ENCODE assay signal across 1 cellular context in the genomic region with DNA sequence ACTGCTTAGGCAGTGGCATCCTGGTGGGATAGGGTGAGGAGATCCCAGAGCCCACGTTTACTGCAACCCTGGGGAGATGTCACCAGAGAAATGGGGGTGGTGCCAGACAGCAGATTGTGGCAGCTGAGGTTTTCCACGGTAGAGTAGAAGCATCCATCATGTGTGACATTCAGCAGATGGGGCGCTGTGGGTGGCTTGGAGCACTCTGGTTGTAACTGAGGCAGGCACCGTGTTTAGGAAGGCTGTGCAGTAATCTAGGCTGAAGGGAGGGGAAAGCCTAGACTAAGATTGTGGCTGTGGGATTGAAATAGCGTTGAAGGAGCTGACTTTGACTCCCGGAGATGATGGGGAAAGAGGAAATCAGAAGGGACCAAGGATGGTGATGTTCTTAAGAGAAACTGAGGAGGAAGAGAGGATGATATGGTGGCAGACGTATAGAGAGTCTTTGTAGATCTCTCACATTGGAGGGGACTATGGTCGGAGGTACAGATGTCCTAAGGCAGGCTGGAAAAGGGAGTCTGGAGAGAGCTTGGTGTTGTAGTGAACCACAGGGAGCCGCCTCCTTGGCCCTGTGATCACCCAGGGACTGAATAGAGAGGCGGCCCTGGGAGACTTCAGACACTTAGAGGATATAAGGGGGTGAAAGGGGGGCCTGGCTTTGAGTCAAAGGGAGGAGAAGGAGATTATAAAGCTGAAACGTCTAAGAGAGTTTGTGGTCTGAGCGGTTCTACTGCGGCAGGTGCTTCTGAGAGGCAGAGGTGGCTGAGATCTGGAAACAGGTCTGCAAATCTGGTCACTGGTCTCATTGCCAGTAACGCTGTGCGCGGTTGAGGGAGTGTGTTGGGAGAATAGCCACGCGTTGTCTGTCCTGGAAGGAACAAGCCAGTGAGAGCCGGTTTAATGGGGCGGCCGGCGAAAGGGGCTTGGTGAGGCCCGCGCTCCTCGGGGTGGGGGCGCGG.
TF ChIP-seq lines count a peak whose summit lies in the region.

No MANE protein-coding gene starts in this region.

TF ChIP-seq in A549, 52 proteins besides CTCF, POLR2A, EP300 and RAD21 (continued from another document):
- TF ChIP-seq MAX (IDR thresholded peaks at IDR 0.05) (no peak), MAFK (IDR thresholded peaks at IDR 0.05; ENCODE audit: partially characterized antibody) (no peak), TP53 (CRISPR knock-in tag; IDR thresholded peaks at IDR 0.05) (no peak), CHD2 (IDR thresholded peaks at IDR 0.05; ENCODE audit: low read length, partially characterized antibody) (no peak), HDAC2 (IDR thresholded peaks at IDR 0.05) (no peak)
